1 cellular context compared by ENCODE assay signal in the genomic region with DNA sequence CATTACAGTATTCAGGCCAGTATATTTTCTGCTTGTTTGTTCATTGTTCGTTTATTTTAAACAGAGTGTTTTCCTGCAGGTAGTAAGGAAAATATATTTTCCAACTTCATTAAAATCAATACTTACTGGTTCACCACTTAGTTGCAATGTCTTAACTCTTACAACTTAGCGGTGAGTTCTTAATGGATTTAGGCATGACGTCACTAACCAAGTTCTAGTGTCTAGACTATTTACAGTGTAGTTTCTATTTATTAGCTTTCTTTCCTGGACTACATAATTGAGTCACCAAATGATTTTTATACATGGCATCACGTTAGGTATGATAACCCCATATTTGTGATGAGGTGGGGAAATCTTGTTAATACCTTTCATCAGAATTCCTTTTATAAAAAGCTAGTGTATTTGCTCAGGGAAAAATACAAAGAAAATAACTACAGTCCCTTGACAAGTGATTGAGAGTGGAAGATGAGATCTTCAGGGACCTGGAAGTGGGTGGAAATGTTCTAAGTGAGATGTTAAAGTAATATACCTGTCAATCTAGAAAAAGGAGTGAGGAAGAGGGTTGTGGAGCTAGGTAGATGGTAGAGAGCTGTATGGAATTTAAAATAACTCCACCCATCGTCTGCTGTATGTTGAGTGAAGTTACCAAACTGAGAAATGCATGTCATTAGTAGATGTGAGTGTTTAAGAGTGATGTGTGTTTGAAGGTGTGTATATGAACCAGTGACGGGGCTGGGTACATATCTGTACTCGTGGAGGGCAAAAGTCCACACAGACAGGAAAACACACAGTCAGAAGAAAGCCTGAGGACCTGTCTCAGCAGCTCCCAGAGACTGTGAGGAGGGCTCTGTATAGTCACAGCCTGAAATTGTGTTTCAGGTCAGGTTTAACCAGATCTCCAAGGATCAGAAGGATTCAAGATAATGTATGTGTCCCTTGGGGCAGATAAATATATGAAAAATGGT.
TF ChIP-seq lines count a peak whose summit lies in the region.

No MANE protein-coding gene starts in this region.

TF ChIP-seq in H1, 55 proteins besides CTCF, POLR2A, EP300 and RAD21:
- TF ChIP-seq, protein P1, sequence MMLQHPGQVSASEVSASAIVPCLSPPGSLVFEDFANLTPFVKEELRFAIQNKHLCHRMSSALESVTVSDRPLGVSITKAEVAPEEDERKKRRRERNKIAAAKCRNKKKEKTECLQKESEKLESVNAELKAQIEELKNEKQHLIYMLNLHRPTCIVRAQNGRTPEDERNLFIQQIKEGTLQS (IDR thresholded peaks at IDR 0.05; ENCODE audit: insufficient read depth, low read depth, low read length), result no peak
- TF ChIP-seq SUZ12 (IDR thresholded peaks at IDR 0.05; ENCODE audit: low read length), result no peak
- no peak for TF ChIP-seq RNF2 (IDR thresholded peaks at IDR 0.05; ENCODE audit: borderline replicate concordance, low read depth, low read length, missing control alignments, poor library complexity, severe bottlenecking)
- TF ChIP-seq EZH2 (IDR thresholded peaks at IDR 0.05; ENCODE audit: low read depth, low read length, severe bottlenecking), result no peak
- no peak for TF ChIP-seq EGR1 (IDR thresholded peaks at IDR 0.05; ENCODE audit: borderline replicate concordance, low read depth, low read length)
- TF ChIP-seq POU5F1 (IDR thresholded peaks at IDR 0.05; ENCODE audit: low read depth, low read length), result no peak
- TF ChIP-seq SRF (IDR thresholded peaks at IDR 0.05; ENCODE audit: low read depth, low read length), result no peak
- TF ChIP-seq BCL11A (IDR thresholded peaks at IDR 0.05; ENCODE audit: low read depth in 2 of 2, low read length in 2 of 2), result no peak
- TF ChIP-seq SP4 (IDR thresholded peaks at IDR 0.05; ENCODE audit: low read length), result no peak
- TF ChIP-seq RBBP5 (IDR thresholded peaks at IDR 0.05; ENCODE audit: borderline replicate concordance, low read depth, low read length), result no peak
- no peak for TF ChIP-seq CHD2 (IDR thresholded peaks at IDR 0.05; ENCODE audit: low read length)
